1 cellular context compared by ENCODE assay signal in genomic region chr17:80090164-80090563, GRCh38. TPM values are rescaled to one million over a fixed set of nuclear protein-coding genes. Genes with fewer than 3 reads are reported as not detected.
"Had no signal": no experiment of that assay in that cellular context is flagged by ENCODE, and none has a peak within 500 bp of the region (broad histone marks: within the 10 kb centered on the region; RNA-seq: fewer than 3 reads in every experiment).

No MANE protein-coding gene starts in this region.

RNA-seq across cellular contexts. Expression of gene CCDC40, which starts 53.7 kb away (rescaled TPM):
- polyA plus RNA-seq: naive thymus-derived CD4-positive, alpha-beta T cell had no signal
